In the genomic region with DNA sequence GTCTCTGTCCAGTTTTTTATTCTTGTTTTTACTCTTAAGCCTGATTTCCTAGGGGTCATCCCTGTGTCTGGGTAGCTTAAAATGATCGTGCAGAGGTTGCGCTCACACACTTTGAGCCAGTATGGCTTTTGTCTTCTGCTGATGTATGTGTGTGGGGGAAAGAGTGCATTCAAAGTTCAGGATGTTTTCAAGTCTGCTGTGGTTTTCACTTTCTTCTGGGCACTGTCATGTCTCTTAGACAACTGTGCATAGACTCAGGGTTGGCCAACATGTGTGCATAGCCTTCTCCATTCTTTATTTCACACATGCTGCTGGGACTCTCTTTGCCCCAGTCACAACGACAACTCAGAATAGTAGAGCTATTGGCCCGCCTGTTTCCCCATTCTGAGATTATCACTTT, we compare ENCODE assay signal across 33 cellular contexts.
"Had no signal": no experiment of that assay in that cellular context is flagged by ENCODE, and none has a peak within 500 bp of the region (broad histone marks: within the 10 kb centered on the region; RNA-seq: fewer than 3 reads in every experiment).

No MANE protein-coding gene starts in this region.

- H3K9me3 ChIP-seq: MG63, SJCRH30 had no signal

- H3K4me3 ChIP-seq: MG63, PC-9, SJCRH30, SK-N-MC had no signal

- H3K27ac ChIP-seq: PC-9, RWPE1, SJCRH30, SK-N-MC had no signal

- ATAC-seq: Panc1, Right ventricle myocardium inferior, SK-N-SH treated with all-trans-retinoic acid at 6 μM for 48 hours had no signal

- H3K27me3 ChIP-seq: MG63, SJCRH30 had no signal

- H3K4me2 ChIP-seq: PC-9 had no signal

- H3K36me3 ChIP-seq: MG63, SJCRH30 had no signal

- H3K4me1 ChIP-seq: SJCRH30 had no signal

- H2AFZ ChIP-seq: PC-9 had no signal

- DNase-seq: Kasumi-1, KG1, MG63, NCI-H1048, NCI-H1092 treated with DMSO at 0.1 percent for 48 hours, NCI-H1105 treated with DMSO at 0.1 percent for 48 hours, NCI-H1417, NCI-H1436, NCI-H146, NCI-H1694, NCI-H187, NCI-H1930, NCI-H2029 treated with DMSO at 0.1 percent for 48 hours, NCI-H2081 treated with DMSO at 0.1 percent for 48 hours, NCI-H2107, NCI-H2171, NCI-H226, NCI-H446 treated with DMSO at 0.1 percent for 48 hours, NCI-H510A, NCI-H524, NCI-H526, NCI-H69, NCI-H748 treated with DMSO at 0.1 percent for 48 hours, NCI-H82, PC-9, SHP77, SIG-M5, SJCRH30 had no signal
